ENCODE assay signal across 20 cellular contexts in the genomic region with DNA sequence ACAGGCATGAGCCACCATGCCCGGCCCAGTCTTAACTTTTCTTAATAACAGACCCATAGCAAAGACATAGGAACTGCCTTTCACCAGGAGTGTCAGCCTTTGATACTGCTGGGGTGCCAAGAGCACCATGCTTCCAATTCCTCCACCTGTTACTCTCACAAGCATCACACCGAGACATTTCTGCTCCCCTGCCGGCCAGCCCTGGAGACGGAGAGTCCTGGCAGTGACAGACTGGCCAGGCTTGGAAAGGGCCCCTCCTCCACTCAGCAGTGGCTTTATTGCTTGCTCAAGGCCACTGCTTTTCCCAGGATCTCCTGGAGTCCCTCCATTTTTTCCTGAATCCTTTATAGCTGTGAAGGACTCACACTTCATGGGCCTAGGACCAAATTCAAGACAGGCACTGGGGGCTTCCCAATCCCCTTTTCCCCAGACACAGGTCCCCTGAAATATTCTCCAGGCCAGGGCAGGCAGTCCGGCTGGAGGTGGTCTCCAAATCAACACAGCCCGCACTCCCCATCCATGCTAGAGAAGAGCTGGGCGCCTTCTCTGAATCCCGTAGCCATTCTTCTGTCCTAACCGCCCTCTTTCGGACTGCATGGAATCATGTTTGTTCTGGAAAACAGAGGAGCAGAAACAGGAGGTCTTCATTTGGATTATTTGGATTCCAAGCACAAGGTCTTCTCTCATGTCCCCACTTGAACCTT.
"Had no signal": no experiment of that assay in that cellular context is flagged by ENCODE, and none has a peak within 500 bp of the region (broad histone marks: within the 10 kb centered on the region; RNA-seq: fewer than 3 reads in every experiment).

No MANE protein-coding gene starts in this region.

- H3K4me1 Mint-ChIP-seq: activated naive CD4-positive, alpha-beta T cell treated with anti-CD3 and anti-CD28 coated beads, Interleukin-2, amount 50 U/mL, for 24 hours; central memory CD8-positive, alpha-beta T cell; natural killer cell had no signal

- H3K4me3 ChIP-seq: ascending aorta, left lung, stomach, suprapubic skin, tibial nerve had no signal

- H3K27me3 Mint-ChIP-seq: activated CD4-positive, alpha-beta T cell treated with anti-CD3 and anti-CD28 coated beads, Interleukin-2, amount 10 ng/mL, durations not matched to agents 24 days and 14 days had no signal

- H3K27me3 ChIP-seq: ascending aorta, left lung, suprapubic skin, tibial nerve had no signal

- H3K4me3 Mint-ChIP-seq: activated CD4-positive, alpha-beta memory T cell treated with anti-CD3 and anti-CD28 coated beads, Interleukin-2, amount 10 ng/mL, durations not matched to agents 7 days and 5 days; activated CD4-positive, alpha-beta T cell treated with anti-CD3 and anti-CD28 coated beads, Interleukin-2, amount 10 ng/mL, durations not matched to agents 24 days and 14 days; activated naive CD4-positive, alpha-beta T cell treated with anti-CD3 and anti-CD28 coated beads, Interleukin-2, amount 50 U/mL, for 24 hours; central memory CD8-positive, alpha-beta T cell; natural killer cell; stimulated activated memory B cell treated with anti-CD40 and anti-IgM and Interleukin-4, amounts not matched to agents 10 μg/mL and 1 μg/mL and 100 μg/mL, for 72 hours; T-helper 1 cell treated with Interleukin-12 subunit alpha and Interleukin-12 subunit beta and Interleukin-4 antibody, amounts not matched to agents 30 μg/mL and 1 μg/mL, for 36 hours had no signal

- ATAC-seq: left lung; natural killer cell; sciatic nerve; stimulated activated memory B cell treated with anti-CD40 and anti-IgM and Interleukin-4, amounts not matched to agents 10 μg/mL and 1 μg/mL and 100 μg/mL, for 72 hours had no signal

- H3K9me3 ChIP-seq: ascending aorta, left lung, stomach, suprapubic skin, tibial nerve had no signal

- DNase-seq: activated CD4-positive, alpha-beta memory T cell treated with anti-CD3 and anti-CD28 coated beads, Interleukin-2, amount 10 ng/mL, durations not matched to agents 7 days and 5 days; activated CD4-positive, alpha-beta T cell treated with anti-CD3 and anti-CD28 coated beads, Interleukin-2, amount 10 ng/mL, durations not matched to agents 24 days and 14 days; activated gamma-delta T cell; cortex of kidney; foreskin fibroblast; kidney; left lung; natural killer cell; small intestine; stimulated activated CD4-positive, alpha-beta T cell treated with anti-CD3 and anti-CD28 coated beads, Interleukin-15, amount 100 ng/mL, for 24 hours; stomach had no signal

- H3K27ac Mint-ChIP-seq: activated CD4-positive, alpha-beta memory T cell treated with anti-CD3 and anti-CD28 coated beads, Interleukin-2, amount 10 ng/mL, durations not matched to agents 7 days and 5 days; activated CD4-positive, alpha-beta T cell treated with anti-CD3 and anti-CD28 coated beads, Interleukin-2, amount 10 ng/mL, durations not matched to agents 24 days and 14 days; activated naive CD4-positive, alpha-beta T cell treated with anti-CD3 and anti-CD28 coated beads, Interleukin-2, amount 50 U/mL, for 24 hours; natural killer cell; stimulated activated memory B cell treated with anti-CD40 and anti-IgM and Interleukin-4, amounts not matched to agents 10 μg/mL and 1 μg/mL and 100 μg/mL, for 72 hours had no signal

- H3K36me3 ChIP-seq: ascending aorta, left lung, stomach, suprapubic skin, tibial nerve had no signal

- H3K27ac ChIP-seq: ascending aorta, epithelial cell of prostate, left lung, stomach, suprapubic skin, tibial nerve had no signal

- H3K36me3 Mint-ChIP-seq: activated naive CD4-positive, alpha-beta T cell treated with anti-CD3 and anti-CD28 coated beads, Interleukin-2, amount 50 U/mL, for 24 hours; natural killer cell; stimulated activated memory B cell treated with anti-CD40 and anti-IgM and Interleukin-4, amounts not matched to agents 10 μg/mL and 1 μg/mL and 100 μg/mL, for 72 hours had no signal

- H3K9me3 Mint-ChIP-seq: activated CD4-positive, alpha-beta memory T cell treated with anti-CD3 and anti-CD28 coated beads, Interleukin-2, amount 10 ng/mL, durations not matched to agents 7 days and 5 days; activated CD4-positive, alpha-beta T cell treated with anti-CD3 and anti-CD28 coated beads, Interleukin-2, amount 10 ng/mL, durations not matched to agents 24 days and 14 days; activated naive CD4-positive, alpha-beta T cell treated with anti-CD3 and anti-CD28 coated beads, Interleukin-2, amount 50 U/mL, for 24 hours; central memory CD8-positive, alpha-beta T cell; natural killer cell; stimulated activated memory B cell treated with anti-CD40 and anti-IgM and Interleukin-4, amounts not matched to agents 10 μg/mL and 1 μg/mL and 100 μg/mL, for 72 hours; T-helper 1 cell treated with Interleukin-12 subunit alpha and Interleukin-12 subunit beta and Interleukin-4 antibody, amounts not matched to agents 30 μg/mL and 1 μg/mL, for 36 hours had no signal

- H3K4me1 ChIP-seq: ascending aorta, left lung, stomach, tibial nerve had no signal
